In the genomic region with DNA sequence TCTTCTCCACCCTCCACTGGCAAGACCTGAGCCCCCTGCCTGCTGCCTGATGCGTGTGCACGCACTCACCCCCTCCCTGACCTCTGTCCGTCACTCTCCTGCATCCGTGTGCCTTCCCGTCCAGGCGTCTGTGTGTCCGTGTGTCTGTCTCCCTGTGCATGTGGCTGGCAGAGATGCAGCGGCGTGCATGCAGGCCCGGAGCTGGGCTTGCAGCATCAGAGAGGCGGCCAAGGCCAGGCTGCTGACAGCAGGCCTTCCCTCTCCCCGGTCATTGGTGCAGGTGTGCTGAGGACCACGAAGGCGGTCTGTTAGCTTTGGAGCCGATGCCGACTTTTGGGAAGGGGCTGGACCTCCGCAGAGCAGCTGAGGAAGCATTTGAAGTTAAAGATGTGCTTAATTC, we compare ENCODE assay signal across 28 cellular contexts. TPM values are rescaled to one million over a fixed set of nuclear protein-coding genes. Genes with fewer than 3 reads are reported as not detected.
"Had no signal": no experiment of that assay in that cellular context is flagged by ENCODE, and none has a peak within 500 bp of the region (broad histone marks: within the 10 kb centered on the region; RNA-seq: fewer than 3 reads in every experiment).

No MANE protein-coding gene starts in this region.

- H3K27ac Mint-ChIP-seq: effector memory CD8-positive, alpha-beta T cell; memory B cell; mesothelial cell of epicardium; naive B cell; natural killer cell treated with Interleukin-12 subunit alpha and Interleukin-12 subunit beta and Interleukin-15 and Interleukin-18, amount 100 ng/mL, for 72 hours; progenitor cell of endocrine pancreas; stimulated activated effector memory CD8-positive, alpha-beta T cell treated with anti-CD3 and anti-CD28 coated beads, Interleukin-12 subunit alpha, Interleukin-12 subunit beta, amount 100 ng/mL, for 72 hours had no signal

- FAIRE-seq: endometrium, islet of Langerhans had no signal

- H3K36me3 ChIP-seq: esophagus squamous epithelium, sigmoid colon had no signal

- H3K27me3 ChIP-seq: thyroid gland had no signal

- H3K27ac ChIP-seq: esophagus squamous epithelium, heart right ventricle, parathyroid adenoma, sigmoid colon, stomach, thyroid gland had no signal

- H3K4me1 Mint-ChIP-seq: memory B cell; mesothelial cell of epicardium; stimulated activated effector memory CD8-positive, alpha-beta T cell treated with anti-CD3 and anti-CD28 coated beads, Interleukin-12 subunit alpha, Interleukin-12 subunit beta, amount 100 ng/mL, for 72 hours had no signal

- H3K36me3 Mint-ChIP-seq: memory B cell; mesothelial cell of epicardium; naive B cell; natural killer cell treated with Interleukin-12 subunit alpha and Interleukin-12 subunit beta and Interleukin-15 and Interleukin-18, amount 100 ng/mL, for 72 hours had no signal

- H3K4me1 ChIP-seq: esophagus squamous epithelium, heart right ventricle, parathyroid adenoma, sigmoid colon, stomach, thyroid gland had no signal

- H3K9me3 Mint-ChIP-seq: effector memory CD8-positive, alpha-beta T cell; memory B cell; mesothelial cell of epicardium; naive B cell; natural killer cell treated with Interleukin-12 subunit alpha and Interleukin-12 subunit beta and Interleukin-15 and Interleukin-18, amount 100 ng/mL, for 72 hours; neural crest cell; stimulated activated effector memory CD8-positive, alpha-beta T cell treated with anti-CD3 and anti-CD28 coated beads, Interleukin-12 subunit alpha, Interleukin-12 subunit beta, amount 100 ng/mL, for 72 hours had no signal

- DNase-seq: cortex of kidney; effector memory CD8-positive, alpha-beta T cell; erythroblast; esophagus squamous epithelium; foreskin melanocyte; hippocampal formation; kidney glomerular epithelial cell; left ventricle myocardium superior; naive B cell; sigmoid colon; stimulated activated CD4-positive, alpha-beta T cell treated with anti-CD3 and anti-CD28 coated beads, Interleukin-2, amount 100 ng/mL, for 24 hours; stimulated activated CD4-positive, alpha-beta T cell treated with anti-CD3 and anti-CD28 coated beads, Interleukin-4, amount 100 ng/mL, for 24 hours; stimulated activated naive CD4-positive, alpha-beta T cell treated with Interleukin-2 at 50 U/mL for 16 hours; stomach; thyroid gland had no signal

- H3K27me3 Mint-ChIP-seq: natural killer cell treated with Interleukin-12 subunit alpha and Interleukin-12 subunit beta and Interleukin-15 and Interleukin-18, amount 100 ng/mL, for 72 hours; progenitor cell of endocrine pancreas had no signal

- H3K4me3 ChIP-seq: esophagus squamous epithelium, heart right ventricle, lung, mucosa of descending colon, sigmoid colon, stomach, thyroid gland had no signal

- H3K9me3 ChIP-seq: esophagus squamous epithelium, heart right ventricle, mucosa of descending colon, sigmoid colon, stomach, thyroid gland had no signal

- H3K4me3 Mint-ChIP-seq: effector memory CD8-positive, alpha-beta T cell; memory B cell; mesothelial cell of epicardium; naive B cell; natural killer cell treated with Interleukin-12 subunit alpha and Interleukin-12 subunit beta and Interleukin-15 and Interleukin-18, amount 100 ng/mL, for 72 hours; neural crest cell; stimulated activated effector memory CD8-positive, alpha-beta T cell treated with anti-CD3 and anti-CD28 coated beads, Interleukin-12 subunit alpha, Interleukin-12 subunit beta, amount 100 ng/mL, for 72 hours had no signal

- ATAC-seq: effector memory CD8-positive, alpha-beta T cell; heart right ventricle; left ventricle myocardium superior; mucosa of descending colon; natural killer cell treated with Interleukin-12 subunit alpha and Interleukin-12 subunit beta and Interleukin-15 and Interleukin-18, amount 100 ng/mL, for 72 hours had no signal

RNA-seq across cellular contexts. Expression of a gene that starts 22.8 kb away (rescaled TPM):
- total RNA-seq: natural killer cell treated with Interleukin-12 subunit alpha and Interleukin-12 subunit beta and Interleukin-15 and Interleukin-18, amount 100 ng/mL, for 72 hours; osteoblast had no signal
